24 cellular contexts compared by ENCODE assay signal in genomic region chr5:10091701-10092100, GRCh38.
"Had no signal": no experiment of that assay in that cellular context is flagged by ENCODE, and none has a peak within 500 bp of the region (broad histone marks: within the 10 kb centered on the region; RNA-seq: fewer than 3 reads in every experiment).

No MANE protein-coding gene starts in this region.

- ATAC-seq: gastroesophageal sphincter; lower lobe of right lung; naive thymus-derived CD4-positive, alpha-beta T cell; sciatic nerve; stimulated activated naive B cell treated with anti-CD40 and anti-IgM and Interleukin-4, amounts not matched to agents 10 μg/mL and 1 μg/mL and 100 μg/mL, for 72 hours; T-helper 17 cell had no signal

- H3K4me3 ChIP-seq: colonic mucosa, esophagus squamous epithelium, gastroesophageal sphincter, lower lobe of right lung, testis, uterus had no signal

- H3K27me3 ChIP-seq: colonic mucosa, esophagus squamous epithelium, gastroesophageal sphincter, testis, uterus had no signal

- FAIRE-seq: bronchial epithelial cell, keratinocyte had no signal

- H3K36me3 ChIP-seq: colonic mucosa, esophagus squamous epithelium, gastroesophageal sphincter, lower lobe of right lung, uterus had no signal

- H3K27ac ChIP-seq: colonic mucosa, esophagus squamous epithelium, gastroesophageal sphincter, lower lobe of right lung, testis, uterus had no signal

- H3K4me1 ChIP-seq: colonic mucosa, esophagus squamous epithelium, gastroesophageal sphincter, lower lobe of right lung, testis, uterus had no signal

- DNase-seq: activated CD4-positive, alpha-beta memory T cell treated with anti-CD3 and anti-CD28 coated beads, Interleukin-2, amount 10 ng/mL, durations not matched to agents 7 days and 5 days; activated CD4-positive, alpha-beta T cell treated with anti-CD3 and anti-CD28 coated beads for 48 hours; activated naive CD4-positive, alpha-beta T cell treated with anti-CD3 and anti-CD28 coated beads for 36 hours; activated naive CD8-positive, alpha-beta T cell treated with anti-CD3 and anti-CD28 coated beads, Interleukin-2, amount 10 ng/mL, durations not matched to agents 7 days and 5 days; activated T-cell treated with anti-CD3 and anti-CD28 coated beads, Interleukin-2, amount 50 U/mL, for 1 hour; amniotic stem cell; colonic mucosa; esophagus squamous epithelium; head of caudate nucleus; hypothalamus; lower lobe of right lung; mesendoderm; naive thymus-derived CD4-positive, alpha-beta T cell; stimulated activated CD4-positive, alpha-beta T cell treated with anti-CD3 and anti-CD28 coated beads, Interleukin-2, amount 100 ng/mL, for 48 hours; stimulated activated CD8-positive, alpha-beta memory T cell treated with anti-CD3 and anti-CD28 coated beads, Interleukin-4, amount 100 ng/mL, for 48 hours; stimulated activated naive B cell treated with anti-CD40 and anti-IgM and Interleukin-4, amounts not matched to agents 10 μg/mL and 1 μg/mL and 100 μg/mL, for 72 hours; T-helper 17 cell; testis; trophoblast cell; uterus had no signal

- H3K9me3 ChIP-seq: colonic mucosa, esophagus squamous epithelium, testis, uterus had no signal
